In the genomic region with DNA sequence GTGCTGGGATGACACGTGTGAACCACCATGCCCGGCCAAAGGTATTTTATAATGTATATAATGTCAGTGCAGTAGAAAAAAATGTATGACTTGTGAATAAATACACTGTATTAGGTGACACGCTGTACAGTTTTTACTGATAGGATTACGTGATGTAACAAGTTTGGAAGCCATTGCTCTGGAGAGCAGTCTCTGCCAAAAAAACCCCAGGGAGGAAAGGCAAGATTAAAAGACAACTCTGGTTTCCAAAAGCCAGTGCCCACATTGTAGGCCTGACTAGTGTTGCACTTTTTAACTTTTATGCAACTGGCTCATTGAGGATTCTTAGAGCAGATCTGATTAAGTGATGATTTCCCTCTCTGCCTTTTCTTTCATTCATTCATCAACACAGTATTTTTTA, we compare ENCODE assay signal across 24 cellular contexts.
DNase-seq lines count a peak whose midpoint lies in the region; ATAC-seq and TF ChIP-seq lines count a peak whose summit lies in the region.
"Had no signal": no experiment of that assay in that cellular context is flagged by ENCODE, and none has a peak within 500 bp of the region (broad histone marks: within the 10 kb centered on the region; RNA-seq: fewer than 3 reads in every experiment).

No MANE protein-coding gene starts in this region.

- no peak overlapping the region for H3K4me3 ChIP-seq in CD4-positive, CD25-positive, alpha-beta regulatory T cell (ENCODE audit: low read depth, low read length)
- no peak overlapping the region for H3K4me3 ChIP-seq in astrocyte of the spinal cord (ENCODE audit: low read depth, low read length)
- H3K4me3 ChIP-seq in heart right ventricle, result no peak overlapping the region
- no peak overlapping the region for H3K4me3 ChIP-seq in ascending aorta
- H3K4me3 ChIP-seq: SJSA1, testis had no signal

- no peak overlapping the region for H3K27ac ChIP-seq in CD4-positive, CD25-positive, alpha-beta regulatory T cell (ENCODE audit: insufficient read depth, low read length, poor library complexity, severe bottlenecking)
- H3K27ac ChIP-seq in heart right ventricle (peak overlapping the region in 5 of 10 donors; percentile 5 to 54 (median 22)), ascending aorta (no peak overlapping the region)
- H3K27ac ChIP-seq: C4-2B, HL-60, parathyroid adenoma, SJSA1, testis had no signal

- peaks cover 0 to 7% (median 2%) of the 10 kb centered on the region in 4 donors for H3K4me1 Mint-ChIP-seq in CD4-positive, CD25-positive, alpha-beta regulatory T cell
- H3K4me1 Mint-ChIP-seq: activated naive CD4-positive, alpha-beta T cell treated with anti-CD3 and anti-CD28 coated beads, Interleukin-2, amount 50 U/mL, for 24 hours had no signal

- no peaks in the 10 kb centered on the region for H3K9me3 Mint-ChIP-seq in CD4-positive, CD25-positive, alpha-beta regulatory T cell
- H3K9me3 Mint-ChIP-seq: activated CD8-positive, alpha-beta T cell treated with anti-CD3 and anti-CD28 coated beads for 36 hours; activated naive CD4-positive, alpha-beta T cell treated with anti-CD3 and anti-CD28 coated beads, Interleukin-2, amount 50 U/mL, for 24 hours; activated T-helper 2 cell treated with anti-CD3 and anti-CD28 coated beads, Interferon-gamma antibody, Interleukin-2, Interleukin-4, amounts not matched to agents 10 μg/mL and 5 μg/mL and 100 μg/mL, durations not matched to agents 14 hours and 24 hours and 36 hours; neural crest cell had no signal

- no peaks in the 10 kb centered on the region for H3K4me1 ChIP-seq in CD4-positive, CD25-positive, alpha-beta regulatory T cell (ENCODE audit: control insufficient read depth, insufficient read depth, low read length, poor library complexity, severe bottlenecking)
- H3K4me1 ChIP-seq in heart right ventricle, result peaks cover 0 to 38% (median 22%) of the 10 kb centered on the region in 9 donors
- no peaks in the 10 kb centered on the region for H3K4me1 ChIP-seq in ascending aorta
- H3K4me1 ChIP-seq: parathyroid adenoma, testis had no signal

- peaks cover 87% of the 10 kb centered on the region for H3K36me3 ChIP-seq in CD4-positive, CD25-positive, alpha-beta regulatory T cell (ENCODE audit: control insufficient read depth, insufficient read depth, low read length)
- peaks cover 0 to 40% (median 7%) of the 10 kb centered on the region in 9 donors for H3K36me3 ChIP-seq in heart right ventricle
- peaks cover 2 to 6% of the 10 kb centered on the region in 2 donors for H3K36me3 ChIP-seq in ascending aorta
- H3K36me3 ChIP-seq: SJSA1 had no signal

- ATAC-seq in CD4-positive, CD25-positive, alpha-beta regulatory T cell (ENCODE audit: low read depth in 2 of 2), result no peak
- ATAC-seq in heart right ventricle (peak in 7 of 8 donors; percentile 31 to 48 (median 39)), sciatic nerve (no peak)
- ATAC-seq: activated CD4-positive, CD25-positive, alpha-beta regulatory T cell treated with anti-CD3 and anti-CD28 coated beads, Interleukin-2, amount 50 U/mL, for 24 hours; activated CD8-positive, alpha-beta T cell treated with anti-CD3 and anti-CD28 coated beads for 36 hours had no signal

- no peaks in the 10 kb centered on the region for H3K27me3 ChIP-seq in CD4-positive, CD25-positive, alpha-beta regulatory T cell (ENCODE audit: control insufficient read depth, insufficient read depth, low read length)
- H3K27me3 ChIP-seq in heart right ventricle (no peaks in the 10 kb centered on the region), ascending aorta (no peaks in the 10 kb centered on the region)
- H3K27me3 ChIP-seq: SJSA1, testis had no signal

- in situ Hi-C loops in astrocyte of the spinal cord (cut with HindIII; ENCODE audit: low sequenced_read_pairs), result no loop called here

- no peak for TF ChIP-seq CTCF in astrocyte of the spinal cord (IDR thresholded peaks at IDR 0.05; ENCODE audit: low read depth, low read length)
- no peak for TF ChIP-seq CTCF in heart right ventricle (IDR thresholded peaks at IDR 0.05)
- no peak for TF ChIP-seq CTCF in ascending aorta (IDR thresholded peaks at IDR 0.05)

- no peaks in the 10 kb centered on the region for H3K27me3 Mint-ChIP-seq in CD4-positive, CD25-positive, alpha-beta regulatory T cell
- H3K27me3 Mint-ChIP-seq: activated CD8-positive, alpha-beta T cell treated with anti-CD3 and anti-CD28 coated beads for 36 hours; activated naive CD4-positive, alpha-beta T cell treated with anti-CD3 and anti-CD28 coated beads, Interleukin-2, amount 50 U/mL, for 24 hours had no signal

- intact Hi-C loops in heart right ventricle (cut with DNase I), result no loop called here
- intact Hi-C loops in ascending aorta (cut with DNase I), result no loop called here
- intact Hi-C loops in sciatic nerve (cut with DNase I), result loop anchor here (5.0 kb wide), 1 partner anchor 1654 kb away; no protein-coding TSS in a partner anchor

- H3K9me3 ChIP-seq in CD4-positive, CD25-positive, alpha-beta regulatory T cell (ENCODE audit: control insufficient read depth in 2 of 2, low read length in 2 of 2), result no peaks in the 10 kb centered on the region
- no peaks in the 10 kb centered on the region for H3K9me3 ChIP-seq in heart right ventricle
- H3K9me3 ChIP-seq in ascending aorta, result no peaks in the 10 kb centered on the region
- H3K9me3 ChIP-seq: SJSA1, testis had no signal

- H3K4me3 Mint-ChIP-seq in CD4-positive, CD25-positive, alpha-beta regulatory T cell, result no peak overlapping the region
- H3K4me3 Mint-ChIP-seq: activated CD8-positive, alpha-beta T cell treated with anti-CD3 and anti-CD28 coated beads for 36 hours; activated naive CD4-positive, alpha-beta T cell treated with anti-CD3 and anti-CD28 coated beads, Interleukin-2, amount 50 U/mL, for 24 hours; neural crest cell had no signal

- DNase-seq in A172 (ENCODE audit: low spot score) (peak; percentile 9), astrocyte of the spinal cord (ENCODE audit: low read depth, low spot score) (peak; percentile 20), heart right ventricle (no peak), ascending aorta (ENCODE audit: low spot score in 2 of 2) (no peak), sciatic nerve (ENCODE audit: low spot score) (no peak), amniotic stem cell (lab: John Stamatoyannopoulos, UW) (no peak)
- DNase-seq in CD4-positive, CD25-positive, alpha-beta regulatory T cell, result no peak
- DNase-seq in activated CD4-positive, alpha-beta T cell treated with anti-CD3 and anti-CD28 coated beads for 48 hours, result no peak
- DNase-seq: activated CD8-positive, alpha-beta T cell treated with anti-CD3 and anti-CD28 coated beads for 36 hours; Kasumi-1; mammary epithelial cell; MV-4-11; right cardiac atrium; stimulated activated CD4-positive, alpha-beta T cell treated with anti-CD3 and anti-CD28 coated beads, Interleukin-4, amount 100 ng/mL, for 4 hours; stimulated activated naive CD4-positive, alpha-beta T cell treated with Interleukin-2 at 50 U/mL for 16 hours; testis had no signal

- H3K36me3 Mint-ChIP-seq in CD4-positive, CD25-positive, alpha-beta regulatory T cell, result peaks cover 72% of the 10 kb centered on the region

- H3K27ac Mint-ChIP-seq in CD4-positive, CD25-positive, alpha-beta regulatory T cell, result peak overlapping the region in 2 of 3 donors; percentile 15 to 39
- H3K27ac Mint-ChIP-seq: activated CD8-positive, alpha-beta T cell treated with anti-CD3 and anti-CD28 coated beads for 36 hours; activated naive CD4-positive, alpha-beta T cell treated with anti-CD3 and anti-CD28 coated beads, Interleukin-2, amount 50 U/mL, for 24 hours; activated T-helper 2 cell treated with anti-CD3 and anti-CD28 coated beads, Interferon-gamma antibody, Interleukin-2, Interleukin-4, amounts not matched to agents 10 μg/mL and 5 μg/mL and 100 μg/mL, durations not matched to agents 14 hours and 24 hours and 36 hours had no signal

- WGBS in heart right ventricle, 2 donors, result 50 to 62% methylated on average over 4 of the region's 4 CpGs

Comparison
In these comparisons a context has a peak if more than half of its experiments do, and no peak if none do; other contexts are left out.
1. DNase-seq: peak in A172 (single experiment) and astrocyte of the spinal cord (single experiment); none in CD4-positive, CD25-positive, alpha-beta regulatory T cell (0 of 3), heart right ventricle (0 of 2), ascending aorta (0 of 2), activated CD4-positive, alpha-beta T cell treated with anti-CD3 and anti-CD28 coated beads for 48 hours (single experiment), sciatic nerve (single experiment) and amniotic stem cell (single experiment).
2. ATAC-seq: peak in heart right ventricle (7 of 8); none in CD4-positive, CD25-positive, alpha-beta regulatory T cell (0 of 2) and sciatic nerve (single experiment).